16 cellular contexts compared by ENCODE assay signal in the genomic region with DNA sequence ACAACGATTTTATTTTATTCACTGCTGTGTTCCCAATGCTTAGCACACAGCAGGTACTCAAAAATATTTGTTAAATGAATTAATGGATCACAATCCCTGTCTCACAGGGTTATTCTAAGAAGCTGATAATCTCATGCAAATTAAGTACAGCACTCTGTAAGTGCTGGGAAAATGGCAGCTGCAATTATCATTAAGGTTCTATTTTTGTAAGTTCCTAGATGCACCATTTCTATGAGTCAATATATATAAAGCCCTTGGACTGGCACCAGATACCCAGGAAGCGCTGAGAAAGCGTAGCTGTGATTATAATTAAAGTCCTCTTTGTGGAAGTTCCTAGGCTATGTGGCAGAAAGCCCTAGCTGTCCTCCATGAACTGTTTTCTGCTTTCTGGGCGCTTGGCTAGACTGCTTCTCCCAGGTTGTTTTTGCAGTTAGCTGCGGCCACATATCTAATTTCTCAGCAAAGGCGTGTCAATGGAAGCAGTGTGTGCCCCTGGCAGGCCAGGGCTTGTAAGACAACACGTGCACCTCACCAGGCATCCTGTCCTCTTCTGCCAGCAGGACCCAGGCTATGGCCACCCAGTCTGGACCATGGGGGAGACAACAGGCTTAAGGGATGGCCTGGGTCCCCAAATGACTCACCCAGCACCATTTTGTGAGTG. TPM values are rescaled to one million over a fixed set of nuclear protein-coding genes. Genes with fewer than 3 reads are reported as not detected.
DNase-seq lines count a peak whose midpoint lies in the region; ATAC-seq and TF ChIP-seq lines count a peak whose summit lies in the region.
"Had no signal": no experiment of that assay in that cellular context is flagged by ENCODE, and none has a peak within 500 bp of the region (broad histone marks: within the 10 kb centered on the region; RNA-seq: fewer than 3 reads in every experiment).

No MANE protein-coding gene starts in this region.

- peaks cover 2% of the 10 kb centered on the region for H3K36me3 Mint-ChIP-seq in T-helper 17 cell (ENCODE audit: low read depth)

- no peaks in the 10 kb centered on the region for H3K27me3 Mint-ChIP-seq in T-helper 17 cell
- H3K27me3 Mint-ChIP-seq: type B pancreatic cell had no signal

- DNase-seq in NCI-H1105 (lab: John Stamatoyannopoulos, UW) (peak; percentile 33), T-helper 17 cell (no peak), epithelial cell of esophagus (ENCODE audit: low read depth) (peak; percentile 69), NCI-H748 (lab: John Stamatoyannopoulos, UW; ENCODE audit: unreplicated experiment) (no peak), ACHN (no peak)
- DNase-seq: activated naive CD4-positive, alpha-beta T cell treated with Interleukin-2 at 50 U/mL for 16 hours; BE2C; endodermal cell; midbrain; NCI-H2029 treated with DMSO at 0.1 percent for 48 hours had no signal

- H3K4me3 Mint-ChIP-seq in T-helper 17 cell: no peak overlapping the region
- H3K4me3 Mint-ChIP-seq: endodermal cell, type B pancreatic cell had no signal

- peak overlapping the region in 13 of 21 experiments; percentile 12 to 67 (median 46) for H3K27ac ChIP-seq in skin epidermis
- H3K27ac ChIP-seq: cardiac muscle cell had no signal

- in situ Hi-C loops in ACHN (cut with HindIII; ENCODE audit: low pct_ligation_motif_present, low pct_unique_long_range_greater_than_20kb, low sequenced_read_pairs): no loop called here

- H3K9me3 ChIP-seq in T-helper 17 cell (ENCODE audit: control insufficient read depth, low read length, poor library complexity, severe bottlenecking): no peaks in the 10 kb centered on the region
- H3K9me3 ChIP-seq: BE2C had no signal

- ATAC-seq in T-helper 17 cell (no peak), SK-N-SH treated with all-trans-retinoic acid at 6 μM for 48 hours (no peak), HG02973 (IDR thresholded peaks at IDR 0.05; ENCODE audit: unreplicated experiment) (no peak)

- H3K27ac Mint-ChIP-seq in T-helper 17 cell: peak overlapping the region; percentile 24
- H3K27ac Mint-ChIP-seq: endodermal cell, type B pancreatic cell had no signal

- peaks cover 8% of the 10 kb centered on the region for H3K4me1 Mint-ChIP-seq in T-helper 17 cell

- H3K4me3 ChIP-seq in epithelial cell of esophagus (ENCODE audit: low read length) (no peak overlapping the region), skin epidermis (no peak overlapping the region)
- H3K4me3 ChIP-seq: cardiac muscle cell had no signal

- no peak for TF ChIP-seq CTCF in epithelial cell of esophagus (IDR thresholded peaks at IDR 0.05; ENCODE audit: insufficient read depth, low read depth, low read length, missing control alignments)

TF ChIP-seq in SK-N-SH treated with all-trans-retinoic acid at 6 μM for 48 hours, 23 proteins besides CTCF, POLR2A, EP300 and RAD21 (continues in another document):
- TF ChIP-seq ESRRG (CRISPR knock-in tag; IDR thresholded peaks at IDR 0.05) (no peak), ARNTL (CRISPR knock-in tag; IDR thresholded peaks at IDR 0.05; ENCODE audit: borderline replicate concordance, low read depth) (no peak), GLIS3 (CRISPR knock-in tag; IDR thresholded peaks at IDR 0.05) (no peak), ISL1 (CRISPR knock-in tag; IDR thresholded peaks at IDR 0.05) (no peak), ZC3H10 (CRISPR knock-in tag; IDR thresholded peaks at IDR 0.05) (no peak), ZNF8 (CRISPR knock-in tag; IDR thresholded peaks at IDR 0.05) (no peak), PPARA (CRISPR knock-in tag; IDR thresholded peaks at IDR 0.05; ENCODE audit: borderline replicate concordance) (no peak), OSR1 (CRISPR knock-in tag; IDR thresholded peaks at IDR 0.05) (no peak), TOX (CRISPR knock-in tag; IDR thresholded peaks at IDR 0.05; ENCODE audit: borderline replicate concordance) (no peak), ZFP30 (CRISPR knock-in tag; IDR thresholded peaks at IDR 0.05) (no peak), BACH2 (CRISPR knock-in tag; IDR thresholded peaks at IDR 0.05; ENCODE audit: borderline replicate concordance) (no peak), RARB (CRISPR knock-in tag; IDR thresholded peaks at IDR 0.05) (no peak), TCF4 (CRISPR knock-in tag; IDR thresholded peaks at IDR 0.05; ENCODE audit: borderline replicate concordance) (no peak), ZNF70 (CRISPR knock-in tag; IDR thresholded peaks at IDR 0.05) (no peak)
- TF ChIP-seq, protein P1, sequence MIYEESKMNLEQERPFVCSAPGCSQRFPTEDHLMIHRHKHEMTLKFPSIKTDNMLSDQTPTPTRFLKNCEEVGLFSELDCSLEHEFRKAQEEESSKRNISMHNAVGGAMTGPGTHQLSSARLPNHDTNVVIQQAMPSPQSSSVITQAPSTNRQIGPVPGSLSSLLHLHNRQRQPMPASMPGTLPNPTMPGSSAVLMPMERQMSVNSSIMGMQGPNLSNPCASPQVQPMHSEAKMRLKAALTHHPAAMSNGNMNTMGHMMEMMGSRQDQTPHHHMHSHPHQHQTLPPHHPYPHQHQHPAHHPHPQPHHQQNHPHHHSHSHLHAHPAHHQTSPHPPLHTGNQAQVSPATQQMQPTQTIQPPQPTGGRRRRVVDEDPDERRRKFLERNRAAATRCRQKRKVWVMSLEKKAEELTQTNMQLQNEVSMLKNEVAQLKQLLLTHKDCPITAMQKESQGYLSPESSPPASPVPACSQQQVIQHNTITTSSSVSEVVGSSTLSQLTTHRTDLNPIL (CRISPR knock-in tag; IDR thresholded peaks at IDR 0.05; ENCODE audit: low read depth): no peak
- TF ChIP-seq, protein P2, sequence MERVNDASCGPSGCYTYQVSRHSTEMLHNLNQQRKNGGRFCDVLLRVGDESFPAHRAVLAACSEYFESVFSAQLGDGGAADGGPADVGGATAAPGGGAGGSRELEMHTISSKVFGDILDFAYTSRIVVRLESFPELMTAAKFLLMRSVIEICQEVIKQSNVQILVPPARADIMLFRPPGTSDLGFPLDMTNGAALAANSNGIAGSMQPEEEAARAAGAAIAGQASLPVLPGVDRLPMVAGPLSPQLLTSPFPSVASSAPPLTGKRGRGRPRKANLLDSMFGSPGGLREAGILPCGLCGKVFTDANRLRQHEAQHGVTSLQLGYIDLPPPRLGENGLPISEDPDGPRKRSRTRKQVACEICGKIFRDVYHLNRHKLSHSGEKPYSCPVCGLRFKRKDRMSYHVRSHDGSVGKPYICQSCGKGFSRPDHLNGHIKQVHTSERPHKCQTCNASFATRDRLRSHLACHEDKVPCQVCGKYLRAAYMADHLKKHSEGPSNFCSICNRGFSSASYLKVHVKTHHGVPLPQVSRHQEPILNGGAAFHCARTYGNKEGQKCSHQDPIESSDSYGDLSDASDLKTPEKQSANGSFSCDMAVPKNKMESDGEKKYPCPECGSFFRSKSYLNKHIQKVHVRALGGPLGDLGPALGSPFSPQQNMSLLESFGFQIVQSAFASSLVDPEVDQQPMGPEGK (CRISPR knock-in tag; IDR thresholded peaks at IDR 0.05; ENCODE audit: borderline replicate concordance): no peak
- TF ChIP-seq, protein P3, sequence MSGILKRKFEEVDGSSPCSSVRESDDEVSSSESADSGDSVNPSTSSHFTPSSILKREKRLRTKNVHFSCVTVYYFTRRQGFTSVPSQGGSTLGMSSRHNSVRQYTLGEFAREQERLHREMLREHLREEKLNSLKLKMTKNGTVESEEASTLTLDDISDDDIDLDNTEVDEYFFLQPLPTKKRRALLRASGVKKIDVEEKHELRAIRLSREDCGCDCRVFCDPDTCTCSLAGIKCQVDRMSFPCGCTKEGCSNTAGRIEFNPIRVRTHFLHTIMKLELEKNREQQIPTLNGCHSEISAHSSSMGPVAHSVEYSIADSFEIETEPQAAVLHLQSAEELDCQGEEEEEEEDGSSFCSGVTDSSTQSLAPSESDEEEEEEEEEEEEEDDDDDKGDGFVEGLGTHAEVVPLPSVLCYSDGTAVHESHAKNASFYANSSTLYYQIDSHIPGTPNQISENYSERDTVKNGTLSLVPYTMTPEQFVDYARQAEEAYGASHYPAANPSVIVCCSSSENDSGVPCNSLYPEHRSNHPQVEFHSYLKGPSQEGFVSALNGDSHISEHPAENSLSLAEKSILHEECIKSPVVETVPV (CRISPR knock-in tag; IDR thresholded peaks at IDR 0.05): no peak
- TF ChIP-seq, protein P4, sequence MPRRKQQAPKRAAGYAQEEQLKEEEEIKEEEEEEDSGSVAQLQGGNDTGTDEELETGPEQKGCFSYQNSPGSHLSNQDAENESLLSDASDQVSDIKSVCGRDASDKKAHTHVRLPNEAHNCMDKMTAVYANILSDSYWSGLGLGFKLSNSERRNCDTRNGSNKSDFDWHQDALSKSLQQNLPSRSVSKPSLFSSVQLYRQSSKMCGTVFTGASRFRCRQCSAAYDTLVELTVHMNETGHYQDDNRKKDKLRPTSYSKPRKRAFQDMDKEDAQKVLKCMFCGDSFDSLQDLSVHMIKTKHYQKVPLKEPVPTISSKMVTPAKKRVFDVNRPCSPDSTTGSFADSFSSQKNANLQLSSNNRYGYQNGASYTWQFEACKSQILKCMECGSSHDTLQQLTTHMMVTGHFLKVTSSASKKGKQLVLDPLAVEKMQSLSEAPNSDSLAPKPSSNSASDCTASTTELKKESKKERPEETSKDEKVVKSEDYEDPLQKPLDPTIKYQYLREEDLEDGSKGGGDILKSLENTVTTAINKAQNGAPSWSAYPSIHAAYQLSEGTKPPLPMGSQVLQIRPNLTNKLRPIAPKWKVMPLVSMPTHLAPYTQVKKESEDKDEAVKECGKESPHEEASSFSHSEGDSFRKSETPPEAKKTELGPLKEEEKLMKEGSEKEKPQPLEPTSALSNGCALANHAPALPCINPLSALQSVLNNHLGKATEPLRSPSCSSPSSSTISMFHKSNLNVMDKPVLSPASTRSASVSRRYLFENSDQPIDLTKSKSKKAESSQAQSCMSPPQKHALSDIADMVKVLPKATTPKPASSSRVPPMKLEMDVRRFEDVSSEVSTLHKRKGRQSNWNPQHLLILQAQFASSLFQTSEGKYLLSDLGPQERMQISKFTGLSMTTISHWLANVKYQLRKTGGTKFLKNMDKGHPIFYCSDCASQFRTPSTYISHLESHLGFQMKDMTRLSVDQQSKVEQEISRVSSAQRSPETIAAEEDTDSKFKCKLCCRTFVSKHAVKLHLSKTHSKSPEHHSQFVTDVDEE (CRISPR knock-in tag; IDR thresholded peaks at IDR 0.05): no peak

RNA-seq across cellular contexts. Expression of a gene that starts 5.2 kb away (rescaled TPM):
- total RNA-seq in T-helper 17 cell: under 1 TPM; 0.40 to 0.60 TPM
- total RNA-seq: Daoy had no signal

RNA-seq across cellular contexts. Expression of a gene that starts 10.3 kb away (rescaled TPM):
- total RNA-seq in T-helper 17 cell: 10 to 100 TPM in 1 of 2 donors, 1 to 10 TPM in 1; 7.9 to 11.1 TPM

RNA-seq across cellular contexts. Expression of a gene that starts 10.8 kb away (rescaled TPM):
- 10 to 100 TPM; 49.9 to 51.1 TPM for total RNA-seq in T-helper 17 cell

RNA-seq across cellular contexts. Expression of a gene that starts 12.7 kb away (rescaled TPM):
- 10 to 100 TPM; 23.8 to 26.3 TPM for total RNA-seq in T-helper 17 cell

RNA-seq across cellular contexts. Expression of a gene that starts 31.1 kb away (rescaled TPM):
- 1 to 10 TPM in 1 of 2 donors, under 1 TPM in 1; 0.52 to 1.5 TPM for total RNA-seq in T-helper 17 cell

Comparison
In these comparisons a context has a peak if more than half of its experiments do, and no peak if none do; other contexts are left out.
1. DNase-seq: peak in NCI-H1105 (single experiment) and epithelial cell of esophagus (single experiment); none in T-helper 17 cell (0 of 3), NCI-H748 (single experiment) and ACHN (single experiment).